Comparison of ENCODE assay signal across 1 cellular context in genomic region chr19:49073514-49074378, GRCh38.
TF ChIP-seq lines count a peak whose summit lies in the region.

No MANE protein-coding gene starts in this region.

TF ChIP-seq in H1, 55 proteins besides CTCF, POLR2A, EP300 and RAD21:
- TF ChIP-seq BACH1 (IDR thresholded peaks at IDR 0.05; ENCODE audit: low read length) (0 out of 2 replicates have a peak, but pooled peaks have one; percentile 27), KDM1A (IDR thresholded peaks at IDR 0.05; ENCODE audit: borderline replicate concordance, low read length) (no peak)
